8 cellular contexts compared by ENCODE assay signal in the genomic region with DNA sequence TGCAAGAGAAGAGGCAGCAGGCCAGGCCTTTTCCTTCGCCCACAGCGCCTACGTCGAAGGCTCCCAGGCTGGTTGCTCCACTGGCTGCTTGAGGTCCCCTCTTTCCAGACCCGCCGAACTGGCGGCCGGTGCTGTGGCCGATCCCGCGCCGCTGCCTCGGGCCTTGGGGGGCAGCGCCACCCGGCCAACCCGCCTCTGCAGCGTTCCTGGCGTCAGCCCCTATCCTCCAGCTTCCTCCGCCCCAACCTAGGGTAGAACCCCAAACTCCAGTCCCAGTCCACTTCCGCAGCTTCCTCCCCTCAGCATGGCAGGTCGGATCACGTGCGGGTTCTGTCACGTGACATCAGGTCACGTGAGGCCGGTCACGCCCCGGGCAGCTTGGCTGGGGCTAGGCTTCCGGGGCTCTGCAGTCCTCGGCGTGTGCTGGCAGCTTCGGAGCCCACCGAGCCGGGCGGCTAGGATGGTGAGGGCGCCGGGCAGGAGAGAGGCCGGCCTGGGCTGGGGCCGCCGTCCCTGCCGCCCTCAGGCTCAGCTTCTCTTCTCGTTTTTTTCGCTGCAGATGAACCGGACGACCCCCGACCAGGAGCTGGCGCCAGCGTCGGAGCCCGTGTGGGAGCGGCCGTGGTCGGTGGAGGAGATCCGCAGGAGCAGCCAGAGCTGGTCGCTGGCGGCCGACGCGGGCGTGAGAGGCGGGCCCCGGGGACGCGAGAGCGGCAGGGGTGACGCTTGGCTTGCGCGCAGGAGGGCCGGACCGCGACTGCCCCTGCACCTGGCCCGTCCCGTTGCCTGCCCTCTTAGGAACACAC. TPM values are rescaled to one million over a fixed set of nuclear protein-coding genes. Genes with fewer than 3 reads are reported as not detected.
DNase-seq lines count a peak whose midpoint lies in the region; ATAC-seq and TF ChIP-seq lines count a peak whose summit lies in the region.
"Not testable (repeated sequence)": the region's sequence is repeated elsewhere in the genome, so short reads cannot be mapped to it uniquely, and the experiment has no call there.

TSS of gene WASHC2A (plus strand) at position 409 of the 806 bp plus-strand sequence. CDS start at position 461, 52 bp downstream.

- DNase-seq in ELF-1 (ENCODE audit: low read depth, low spot score) (peak; percentile 98), GOT3 (lab: John Stamatoyannopoulos, UW) (peak; percentile 51), LHCN-M2 (ENCODE audit: low read depth) (peak; percentile 84), fibroblast of the aortic adventitia (ENCODE audit: low read depth) (peak; percentile 59)
- DNase-seq in activated T-helper 9 cell treated with anti-CD3 and anti-CD28 coated beads, Interleukin-2, amount 50 U/mL, for 16 hours (ENCODE audit: low read depth) = peak; percentile 71
- peak; percentile 85 for DNase-seq in natural killer cell treated with Interleukin-12 subunit alpha and Interleukin-12 subunit beta and Interleukin-15 and Interleukin-18, amount 100 ng/mL, for 72 hours (ENCODE audit: low spot score)
- DNase-seq in stimulated activated naive CD4-positive, alpha-beta T cell treated with Interleukin-2 at 50 U/mL for 16 hours (lab: John Stamatoyannopoulos, UW) = peak; percentile 71

- peak within 1 kb of the TSS in 1 of 2 donors; percentile 75 for H3K27ac Mint-ChIP-seq in natural killer cell treated with Interleukin-12 subunit alpha and Interleukin-12 subunit beta and Interleukin-15 and Interleukin-18, amount 100 ng/mL, for 72 hours

- TF ChIP-seq CTCF in fibroblast of the aortic adventitia (IDR thresholded peaks at IDR 0.05; ENCODE audit: insufficient read depth, low read length) = not testable (repeated sequence)

- peak within 1 kb of the TSS; percentile 80 for H3K4me3 ChIP-seq in fibroblast of the aortic adventitia (ENCODE audit: low read depth, low read length)

- peak; percentile 78 for TF ChIP-seq POLR2A in Raji (IDR thresholded peaks at IDR 0.05; ENCODE audit: insufficient read depth, low read depth, low read length)

- H3K27me3 Mint-ChIP-seq in natural killer cell treated with Interleukin-12 subunit alpha and Interleukin-12 subunit beta and Interleukin-15 and Interleukin-18, amount 100 ng/mL, for 72 hours = not testable (repeated sequence)

- not testable (repeated sequence) for H3K9me3 Mint-ChIP-seq in natural killer cell treated with Interleukin-12 subunit alpha and Interleukin-12 subunit beta and Interleukin-15 and Interleukin-18, amount 100 ng/mL, for 72 hours

- ATAC-seq in natural killer cell treated with Interleukin-12 subunit alpha and Interleukin-12 subunit beta and Interleukin-15 and Interleukin-18, amount 100 ng/mL, for 72 hours = peak; percentile 93 to 96

- H3K4me3 Mint-ChIP-seq in natural killer cell treated with Interleukin-12 subunit alpha and Interleukin-12 subunit beta and Interleukin-15 and Interleukin-18, amount 100 ng/mL, for 72 hours = peak within 1 kb of the TSS; percentile 75

- H3K36me3 Mint-ChIP-seq in natural killer cell treated with Interleukin-12 subunit alpha and Interleukin-12 subunit beta and Interleukin-15 and Interleukin-18, amount 100 ng/mL, for 72 hours = not testable (repeated sequence)

- H3K4me1 Mint-ChIP-seq in natural killer cell treated with Interleukin-12 subunit alpha and Interleukin-12 subunit beta and Interleukin-15 and Interleukin-18, amount 100 ng/mL, for 72 hours (ENCODE audit: low read depth in 2 of 2) = not testable (repeated sequence)

RNA-seq across cellular contexts. Expression of gene WASHC2A, which starts in this region (rescaled TPM):
- total RNA-seq in LHCN-M2 (2014; rRNA removed) = 31.9 and 43.8 TPM in 2 replicates
- 30.2 TPM for polyA plus RNA-seq in LHCN-M2 (2012)
- 52.1 and 192 TPM in 2 replicates for total RNA-seq in fibroblast of the aortic adventitia (ENCODE audit: low replicate concordance)
- total RNA-seq in natural killer cell treated with Interleukin-12 subunit alpha and Interleukin-12 subunit beta and Interleukin-15 and Interleukin-18, amount 100 ng/mL, for 72 hours = 10 to 100 TPM; 26.6 to 40.5 TPM

Comparison
In these comparisons a context has a peak if more than half of its experiments do, and no peak if none do; other contexts are left out.
1. Peak in every context shown above with its lines: DNase-seq, ATAC-seq and H3K4me3 ChIP-seq.